In genomic region chr11:92083123-92083522, GRCh38 we compare ENCODE assay signal across 23 cellular contexts.
"Had no signal": no experiment of that assay in that cellular context is flagged by ENCODE, and none has a peak within 500 bp of the region (broad histone marks: within the 10 kb centered on the region; RNA-seq: fewer than 3 reads in every experiment).

No MANE protein-coding gene starts in this region.

- H3K27me3 ChIP-seq: ascending aorta, ovary, right lobe of liver, testis, transverse colon had no signal

- H3K27ac ChIP-seq: ascending aorta, coronary artery, ovary, right lobe of liver, testis, transverse colon, VCaP had no signal

- H3K4me1 ChIP-seq: ascending aorta, right lobe of liver, testis, transverse colon had no signal

- H3K36me3 ChIP-seq: ascending aorta, ovary, right lobe of liver, transverse colon had no signal

- ATAC-seq: effector memory CD8-positive, alpha-beta T cell; left colon; naive thymus-derived CD4-positive, alpha-beta T cell; right lobe of liver had no signal

- H3K4me3 ChIP-seq: ascending aorta, coronary artery, ovary, right lobe of liver, testis, transverse colon had no signal

- H3K9me3 ChIP-seq: ascending aorta, ovary, right lobe of liver, testis had no signal

- DNase-seq: activated CD4-positive, alpha-beta T cell treated with anti-CD3 and anti-CD28 coated beads for 4 hours; activated CD4-positive, alpha-beta T cell treated with anti-CD3 and anti-CD28 coated beads, Interleukin-2, amount 50 U/mL, for 48 hours; activated CD8-positive, alpha-beta memory T cell treated with anti-CD3 and anti-CD28 coated beads, Interleukin-2, amount 50 U/mL, for 4 hours; activated effector memory CD4-positive, alpha-beta T cell treated with anti-CD3 and anti-CD28 coated beads, Interleukin-2, amount 50 U/mL, for 16 hours; activated naive CD4-positive, alpha-beta T cell treated with anti-CD3 and anti-CD28 coated beads for 36 hours; activated naive CD8-positive, alpha-beta T cell treated with anti-CD3 and anti-CD28 coated beads, Interleukin-2, amount 10 ng/mL, durations not matched to agents 7 days and 5 days; activated T-cell treated with anti-CD3 and anti-CD28 coated beads, Interleukin-2, amount 50 U/mL, for 1 hour; effector memory CD8-positive, alpha-beta T cell; foreskin fibroblast; hippocampal formation; left colon; naive thymus-derived CD4-positive, alpha-beta T cell; ovary; right lobe of liver; stimulated activated CD4-positive, alpha-beta T cell treated with anti-CD3 and anti-CD28 coated beads, Interleukin-2, amount 100 ng/mL, for 48 hours; stimulated activated naive CD4-positive, alpha-beta T cell treated with Interleukin-2 at 50 U/mL for 16 hours; T-helper 9 cell; testis; transverse colon had no signal

- FAIRE-seq: keratinocyte had no signal
